8 cellular contexts compared by ENCODE assay signal in genomic region chr4:80266267-80266901, GRCh38. TPM values are rescaled to one million over a fixed set of nuclear protein-coding genes. Genes with fewer than 3 reads are reported as not detected.
DNase-seq lines count a peak whose midpoint lies in the region; ATAC-seq, FAIRE-seq and TF ChIP-seq lines count a peak whose summit lies in the region.

TSS of gene FGF5 (plus strand) at chr4:80266664. CDS start at chr4:80266825, 161 bp downstream.

- H4K20me1 ChIP-seq in endothelial cell of umbilical vein (replicated peaks; ENCODE audit: control insufficient read depth, extremely low read depth, insufficient read depth, low read length), result no peaks in the 10 kb centered on the region

- H3K9me1 ChIP-seq in endothelial cell of umbilical vein (replicated peaks; ENCODE audit: control insufficient read depth, extremely low read depth, insufficient read depth, low read length), result no peaks in the 10 kb centered on the region

- no peak for TF ChIP-seq CTCF in endothelial cell of umbilical vein (IDR thresholded peaks at IDR 0.05; ENCODE audit: extremely low read depth in 1 of 2, insufficient read depth in 1 of 2, low read depth in 1 of 2, low read length in 2 of 2)

- peak within 1 kb of the TSS; percentile 93 for H2AFZ ChIP-seq in endothelial cell of umbilical vein (ENCODE audit: low read depth, low read length)

- H3K27ac ChIP-seq in endothelial cell of umbilical vein (ENCODE audit: insufficient read depth, low read depth, low read length) (peak within 1 kb of the TSS; percentile 49), muscle layer of duodenum (ENCODE audit: low read length) (peak within 1 kb of the TSS; percentile 81), aorta (ENCODE audit: low read depth in 1 of 2, low read length in 2 of 2) (no peak within 1 kb of the TSS)

- no peaks in the 10 kb centered on the region for H3K36me3 ChIP-seq in endothelial cell of umbilical vein (ENCODE audit: control insufficient read depth in 2 of 2, extremely low read depth in 1 of 2, insufficient read depth in 2 of 2, low read length in 2 of 2)
- H3K36me3 ChIP-seq in muscle layer of duodenum (ENCODE audit: control insufficient read depth in 1 of 2, insufficient read depth in 2 of 2, low read length in 2 of 2), result peaks cover 0 to 4% of the 10 kb centered on the region in 2 donors
- H3K36me3 ChIP-seq in aorta (ENCODE audit: control insufficient read depth in 1 of 2, insufficient read depth in 2 of 2, low read length in 1 of 2), result no peaks in the 10 kb centered on the region

- H3K4me3 ChIP-seq in endothelial cell of umbilical vein (replicated peaks in 1 of 3; ENCODE audit: insufficient read depth in 1 of 3, low read depth in 1 of 3, low read length in 3 of 3), result peak within 1 kb of the TSS; percentile 30 to 76 (median 64)
- H3K4me3 ChIP-seq in muscle layer of duodenum (ENCODE audit: low read depth in 1 of 2, low read length in 2 of 2), result peak within 1 kb of the TSS; percentile 75 to 83
- peak within 1 kb of the TSS; percentile 12 to 59 for H3K4me3 ChIP-seq in aorta (ENCODE audit: low read length in 2 of 2)

- FAIRE-seq in HTR-8/SVneo (lab: Jason Lieb, UNC) (no peak), endothelial cell of umbilical vein (lab: Jason Lieb, UNC) (no peak)

- dilution Hi-C loops in endothelial cell of umbilical vein (cut with MboI; ENCODE audit: extremely low pct_ligation_motif_present, low sequenced_read_pairs), result no loop called here

- 0 to 1% methylated on average over 46 to 50 of the region's 50 CpGs for WGBS in aorta, 2 donors

- CTCF ChIA-PET in endothelial cell of umbilical vein (lab: Charles Lee), result interaction anchor here (0.8 to 2.9 kb wide), 26 partner anchors 10 to 1225 kb away, joined by 3 to 36 read pairs (median 4); partner anchors contain the start of gene CFAP299

- peak; percentile 68 for ATAC-seq in aorta (ENCODE audit: low FRiP score)
- no peak for ATAC-seq in GM21515 (IDR thresholded peaks at IDR 0.05; ENCODE audit: unreplicated experiment)

- peak within 1 kb of the TSS; percentile 96 for H3K4me2 ChIP-seq in endothelial cell of umbilical vein (ENCODE audit: insufficient read depth, low read length)

- H3K4me1 ChIP-seq in endothelial cell of umbilical vein (ENCODE audit: control insufficient read depth, extremely low read depth, insufficient read depth, low read length), result peaks cover 12% of the 10 kb centered on the region
- peaks cover 0 to 16% of the 10 kb centered on the region in 2 donors for H3K4me1 ChIP-seq in muscle layer of duodenum (ENCODE audit: control insufficient read depth in 1 of 2, insufficient read depth in 2 of 2, low read length in 2 of 2)
- no peaks in the 10 kb centered on the region for H3K4me1 ChIP-seq in aorta (ENCODE audit: control insufficient read depth in 1 of 2, insufficient read depth in 2 of 2, low read length in 2 of 2)

- H3K27me3 ChIP-seq in endothelial cell of umbilical vein (ENCODE audit: control insufficient read depth in 2 of 2, insufficient read depth in 2 of 2, low read length in 2 of 2) (peaks cover 77 to 91% of the 10 kb centered on the region in 2 experiments), muscle layer of duodenum (ENCODE audit: low read depth, low read length) (peaks cover 43% of the 10 kb centered on the region), aorta (ENCODE audit: control insufficient read depth in 1 of 2, insufficient read depth in 2 of 2, low read length in 1 of 2) (peaks cover 0 to 7% of the 10 kb centered on the region in 2 donors)

- POLR2A ChIA-PET in endothelial cell of umbilical vein (lab: Charles Lee), result interaction anchor here (1.0 to 1.8 kb wide), 3 partner anchors 13 to 42 kb away, joined by 3 to 6 read pairs (median 3); no protein-coding TSS in a partner anchor

- intact Hi-C loops in endothelial cell of umbilical vein (cut with micrococcal nuclease) (loop anchor here (1.0 to 5.0 kb wide), 4 partner anchors 38 to 70 kb away; no protein-coding TSS in a partner anchor), aorta (cut with DNase I) (no loop called here)

- DNase-seq in SIG-M5 treated with dmso at 0.1 percent for 504 hours (lab: John Stamatoyannopoulos, UW; ENCODE audit: unreplicated experiment) (peak; percentile 6), SIG-M5 (lab: John Stamatoyannopoulos, UW) (no peak), HTR-8/SVneo (ENCODE audit: insufficient read length, low spot score) (peak; percentile 14), T1000 (lab: John Stamatoyannopoulos, UW) (peak; percentile 73), endothelial cell of umbilical vein (ENCODE audit: low read depth, low spot score) (peak; percentile 38), aorta (peak; percentile 55 to 82)

- BruUV-seq in endothelial cell of umbilical vein (replicated peaks; lab: Mats Ljungman, UMichigan), result no TSS peak

- no peaks in the 10 kb centered on the region for H3K79me2 ChIP-seq in endothelial cell of umbilical vein (ENCODE audit: control insufficient read depth, insufficient read depth, low read length)

- TF ChIP-seq POLR2A in endothelial cell of umbilical vein (IDR thresholded peaks at IDR 0.05; ENCODE audit: low read depth, low read length), result no peak

- peak within 1 kb of the TSS; percentile 79 for H3K9ac ChIP-seq in endothelial cell of umbilical vein (replicated peaks; ENCODE audit: extremely low read depth, insufficient read depth, low read length)

- no peaks in the 10 kb centered on the region for H3K9me3 ChIP-seq in endothelial cell of umbilical vein (replicated peaks; ENCODE audit: control insufficient read depth, insufficient read depth, low read length)
- H3K9me3 ChIP-seq in muscle layer of duodenum (ENCODE audit: control insufficient read depth in 1 of 2, low read length in 2 of 2), result no peaks in the 10 kb centered on the region
- peaks cover 2% of the 10 kb centered on the region for H3K9me3 ChIP-seq in aorta (ENCODE audit: control insufficient read depth, low read length)

TF ChIP-seq in endothelial cell of umbilical vein, 7 proteins besides CTCF, POLR2A, EP300 and RAD21:
- TF ChIP-seq POLR2AphosphoS5 (IDR thresholded peaks at IDR 0.05; ENCODE audit: insufficient read depth, low read depth, low read length) (peak; percentile 5), MAX (IDR thresholded peaks at IDR 0.05; ENCODE audit: insufficient read depth, insufficient read length) (no peak), GATA2 (IDR thresholded peaks at IDR 0.05; ENCODE audit: insufficient read depth, insufficient read length, low read depth, low read length) (no peak)

RNA-seq across cellular contexts. Expression of gene FGF5, which starts in this region (rescaled TPM):
- total RNA-seq in endothelial cell of umbilical vein (0.13 and 1.7 TPM in 2 replicates), aorta (under 1 TPM in 1 of 2 donors, not detected in 1; 0.15 TPM)
- polyA plus RNA-seq in endothelial cell of umbilical vein (0.37 and 0.73 TPM in 2 replicates), aorta (not detected)
- 0.37 and 0.75 TPM in 2 replicates for polyA plus RNA-seq in endothelial cell of umbilical vein (2011; cell fraction: cytosol; rRNA removed)
- polyA plus RNA-seq in endothelial cell of umbilical vein (2011; cell fraction: nucleus; rRNA removed), result 0.84 and 1.0 TPM in 2 replicates
- polyA plus RNA-seq in endothelial cell of umbilical vein (2012), result 6.9 and 8.4 TPM in 2 replicates
- 0.73 and 2.3 TPM in 2 replicates for polyA minus RNA-seq in endothelial cell of umbilical vein
- polyA minus RNA-seq in endothelial cell of umbilical vein (2011; cell fraction: cytosol; rRNA and poly(A)+ RNA removed), result not detected
- polyA minus RNA-seq in endothelial cell of umbilical vein (2011; cell fraction: nucleus; rRNA and poly(A)+ RNA removed), result 2.5 and 4.5 TPM in 2 replicates

Comparison
In these comparisons a context has a peak if more than half of its experiments do, and no peak if none do; other contexts are left out.
1. Peak in DNase-seq, ATAC-seq and H3K4me3 ChIP-seq in aorta; RNA of the gene not detected or under 1 TPM.
2. H3K27ac ChIP-seq: peak in endothelial cell of umbilical vein (single experiment) and muscle layer of duodenum (single experiment); none in aorta (0 of 2).
3. Peak in every context shown above with its lines, with median percentiles within 50 percentile points of each other: H3K4me3 ChIP-seq.